ENCODE assay signal across 21 cellular contexts in genomic region chrX:18654873-18655836, GRCh38. TPM values are rescaled to one million over a fixed set of nuclear protein-coding genes. Genes with fewer than 3 reads are reported as not detected.
DNase-seq lines count a peak whose midpoint lies in the region; ATAC-seq and TF ChIP-seq lines count a peak whose summit lies in the region.
"Had no signal": no experiment of that assay in that cellular context is flagged by ENCODE, and none has a peak within 500 bp of the region (broad histone marks: within the 10 kb centered on the region; RNA-seq: fewer than 3 reads in every experiment).

No MANE protein-coding gene starts in this region.

- no peak for ATAC-seq in esophagus mucosa
- ATAC-seq in SK-N-SH treated with all-trans-retinoic acid at 6 μM for 48 hours = no peak
- ATAC-seq: activated CD8-positive, alpha-beta T cell treated with anti-CD3 and anti-CD28 coated beads for 36 hours; gastrocnemius medialis; left ventricle myocardium superior had no signal

- H3K4me3 ChIP-seq in fibroblast of pulmonary artery (replicated peaks; ENCODE audit: low read depth, low read length) = no peak overlapping the region
- H3K4me3 ChIP-seq: gastrocnemius medialis, sigmoid colon, suprapubic skin had no signal

- DNase-seq in EH (ENCODE audit: low read depth) = peak; percentile 13
- peak; percentile 4 for DNase-seq in NCI-H1048 (lab: John Stamatoyannopoulos, UW)
- peak; percentile 2 for DNase-seq in RPMI7951 (ENCODE audit: low read depth)
- DNase-seq in fibroblast of pulmonary artery (ENCODE audit: low read depth) = peak; percentile 15
- no peak for DNase-seq in NCI-H1694 (lab: John Stamatoyannopoulos, UW)
- no peak for DNase-seq in HuH-7.5 (ENCODE audit: low spot score)
- DNase-seq: activated CD8-positive, alpha-beta T cell treated with anti-CD3 and anti-CD28 coated beads for 36 hours; gastrocnemius medialis; H9; left ventricle myocardium superior; MV-4-11; NCI-H446; sigmoid colon; stimulated activated CD4-positive, alpha-beta T cell treated with anti-CD3 and anti-CD28 coated beads, Interleukin-2, amount 100 ng/mL, for 48 hours; stimulated activated CD8-positive, alpha-beta memory T cell treated with anti-CD3 and anti-CD28 coated beads, Interleukin-4, amount 100 ng/mL, for 48 hours; SW 1271 had no signal

- no peak for TF ChIP-seq CTCF in fibroblast of pulmonary artery (IDR thresholded peaks at IDR 0.05; ENCODE audit: low read length, missing control alignments)

TF ChIP-seq in SK-N-SH treated with all-trans-retinoic acid at 6 μM for 48 hours, 23 proteins besides CTCF, POLR2A, EP300 and RAD21:
- TF ChIP-seq ZC3H10 (CRISPR knock-in tag; IDR thresholded peaks at IDR 0.05) (no peak), TOX (CRISPR knock-in tag; IDR thresholded peaks at IDR 0.05; ENCODE audit: borderline replicate concordance) (no peak), ARNTL (CRISPR knock-in tag; IDR thresholded peaks at IDR 0.05; ENCODE audit: borderline replicate concordance, low read depth) (no peak), RARB (CRISPR knock-in tag; IDR thresholded peaks at IDR 0.05) (no peak), ZFP3 (CRISPR knock-in tag; IDR thresholded peaks at IDR 0.05) (no peak)
- TF ChIP-seq, protein P1, sequence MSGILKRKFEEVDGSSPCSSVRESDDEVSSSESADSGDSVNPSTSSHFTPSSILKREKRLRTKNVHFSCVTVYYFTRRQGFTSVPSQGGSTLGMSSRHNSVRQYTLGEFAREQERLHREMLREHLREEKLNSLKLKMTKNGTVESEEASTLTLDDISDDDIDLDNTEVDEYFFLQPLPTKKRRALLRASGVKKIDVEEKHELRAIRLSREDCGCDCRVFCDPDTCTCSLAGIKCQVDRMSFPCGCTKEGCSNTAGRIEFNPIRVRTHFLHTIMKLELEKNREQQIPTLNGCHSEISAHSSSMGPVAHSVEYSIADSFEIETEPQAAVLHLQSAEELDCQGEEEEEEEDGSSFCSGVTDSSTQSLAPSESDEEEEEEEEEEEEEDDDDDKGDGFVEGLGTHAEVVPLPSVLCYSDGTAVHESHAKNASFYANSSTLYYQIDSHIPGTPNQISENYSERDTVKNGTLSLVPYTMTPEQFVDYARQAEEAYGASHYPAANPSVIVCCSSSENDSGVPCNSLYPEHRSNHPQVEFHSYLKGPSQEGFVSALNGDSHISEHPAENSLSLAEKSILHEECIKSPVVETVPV (CRISPR knock-in tag; IDR thresholded peaks at IDR 0.05) = no peak

RNA-seq across cellular contexts. Expression of gene RS1, which starts 16.8 kb away (rescaled TPM):
- not detected in 2 replicates for total RNA-seq in RPMI7951 (2014; rRNA removed; shearing (Covaris generic))
- not detected for total RNA-seq in esophagus mucosa
- total RNA-seq: activated CD8-positive, alpha-beta T cell treated with anti-CD3 and anti-CD28 coated beads for 36 hours; chondrocyte; gastrocnemius medialis; H9; left ventricle myocardium superior; osteoblast; sigmoid colon; suprapubic skin had no signal

RNA-seq across cellular contexts. Expression of gene PPEF1, which starts 52.3 kb away (rescaled TPM):
- total RNA-seq in RPMI7951 (2014; rRNA removed; shearing (Covaris generic)) = 0.29 TPM in 1 of 2 replicates, not detected in the other
- not detected for total RNA-seq in esophagus mucosa
- total RNA-seq: activated CD8-positive, alpha-beta T cell treated with anti-CD3 and anti-CD28 coated beads for 36 hours had no signal

Comparison
In these comparisons a context has a peak if more than half of its experiments do, and no peak if none do; other contexts are left out.
1. DNase-seq: peak in EH (single experiment), NCI-H1048 (single experiment), RPMI7951 (single experiment) and fibroblast of pulmonary artery (single experiment); none in NCI-H1694 (single experiment) and HuH-7.5 (single experiment).